ENCODE assay signal across 9 cellular contexts in the genomic region with DNA sequence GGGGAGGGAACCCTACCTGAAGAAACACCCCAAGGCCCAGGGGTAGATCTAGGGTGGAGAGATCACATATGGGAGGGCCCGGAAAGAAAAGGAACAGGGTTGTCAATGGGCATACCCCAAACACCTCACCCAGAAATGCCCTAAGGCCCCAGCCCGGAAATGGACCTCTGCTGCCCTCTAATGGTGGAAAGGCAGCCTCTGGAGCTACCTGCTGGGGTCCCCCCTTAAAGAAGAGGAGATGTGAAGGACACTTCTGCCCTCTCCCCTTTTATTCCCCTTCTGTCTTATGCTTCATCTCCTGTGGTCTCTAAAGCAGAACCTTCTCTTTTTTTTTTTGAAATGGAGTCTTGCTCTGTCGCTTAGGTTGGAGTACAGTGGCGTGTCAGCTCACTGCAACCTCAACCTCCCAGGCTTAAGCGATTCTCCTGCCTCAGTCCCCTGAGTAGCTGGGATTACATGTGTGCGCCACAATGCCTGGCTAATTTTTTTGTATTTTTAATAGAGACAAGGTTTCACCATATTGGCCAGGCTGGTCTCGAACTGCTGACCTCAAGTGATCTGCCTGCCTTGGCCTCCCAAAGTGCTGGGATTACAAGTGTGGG. TPM values are rescaled to one million over a fixed set of nuclear protein-coding genes. Genes with fewer than 3 reads are reported as not detected.
DNase-seq lines count a peak whose midpoint lies in the region; ATAC-seq and TF ChIP-seq lines count a peak whose summit lies in the region.
"Had no signal": no experiment of that assay in that cellular context is flagged by ENCODE, and none has a peak within 500 bp of the region (broad histone marks: within the 10 kb centered on the region; RNA-seq: fewer than 3 reads in every experiment).

No MANE protein-coding gene starts in this region.

- no peaks in the 10 kb centered on the region for H3K36me3 ChIP-seq in Loucy (ENCODE audit: insufficient read depth, low read length)
- H3K36me3 ChIP-seq in spleen: no peaks in the 10 kb centered on the region

- H3K9ac ChIP-seq in Loucy (ENCODE audit: low read depth, low read length, poor library complexity, severe bottlenecking): peak overlapping the region; percentile 2

- H3K4me2 ChIP-seq in Loucy (ENCODE audit: low read depth, low read length, poor library complexity, severe bottlenecking): peak overlapping the region; percentile 8

- intact Hi-C loops in spleen (cut with DNase I; ENCODE audit: low total_unique reads): loop anchor here (2.0 to 5.0 kb wide), 2 partner anchors 154 to 214 kb away; no protein-coding TSS in a partner anchor

- TF ChIP-seq POLR2A in spleen (IDR thresholded peaks at IDR 0.05): no peak

- no peak overlapping the region; the same call in 1 of the 2 replicates for H2AFZ ChIP-seq in Loucy (ENCODE audit: low read length)

- no peaks in the 10 kb centered on the region for H3K9me3 ChIP-seq in Loucy (ENCODE audit: insufficient read depth, low read depth, low read length)
- H3K9me3 ChIP-seq in spleen: no peaks in the 10 kb centered on the region

- H3K79me2 ChIP-seq in Loucy (ENCODE audit: insufficient read depth, low read length): 0 out of 2 replicates have a peak, but pooled peaks cover 4% of the 10 kb centered on the region

- peak; percentile 95 for TF ChIP-seq CTCF in Loucy (conservative IDR thresholded peaks at IDR 0.05; ENCODE audit: low read length)
- peak; percentile 85 to 97 (median 91) for TF ChIP-seq CTCF in spleen (IDR thresholded peaks at IDR 0.05 in 8 of 11, conservative IDR thresholded peaks at IDR 0.05 in 3 of 11)

- H3K27ac ChIP-seq in spleen: peak overlapping the region in 4 of 8 donors; percentile 35 to 100 (median 74)

- no peaks in the 10 kb centered on the region for H4K20me1 ChIP-seq in Loucy (ENCODE audit: insufficient read depth, low read length, poor library complexity, severe bottlenecking)

- WGBS in spleen, 5 donors: 62 to 64% (median 63%) methylated on average over 7 of the region's 7 CpGs

- no peaks in the 10 kb centered on the region for H3F3A ChIP-seq in Loucy (ENCODE audit: low read depth)

- H3K9me2 ChIP-seq in Loucy (replicated peaks; ENCODE audit: low read depth, low read length): no peaks in the 10 kb centered on the region

- H3K4me1 ChIP-seq in Loucy (ENCODE audit: insufficient read depth, low read length, poor library complexity, severe bottlenecking): peaks cover 28% of the 10 kb centered on the region
- peaks cover 26 to 77% (median 65%) of the 10 kb centered on the region in 6 donors for H3K4me1 ChIP-seq in spleen

- DNase-seq in ELF-1 (ENCODE audit: low read depth, low spot score): peak; percentile 81
- DNase-seq in T-helper 22 cell (ENCODE audit: low read depth): peak; percentile 60
- DNase-seq in anterior cingulate cortex (lab: John Stamatoyannopoulos, UW): peak in 51 of 58 donors; percentile 15 to 80 (median 50)
- DNase-seq in hepatic stellate cell (ENCODE audit: low spot score): peak; percentile 73
- DNase-seq in spleen: peak; percentile 94
- no peak for DNase-seq in cortex of kidney (lab: John Stamatoyannopoulos, UW)

- H3K27me3 ChIP-seq in Loucy (ENCODE audit: insufficient read depth, low read length, poor library complexity, severe bottlenecking) (no peaks in the 10 kb centered on the region), spleen (replicated peaks in 1 of 7) (no peaks in the 10 kb centered on the region)

- ATAC-seq in HG03097 (IDR thresholded peaks at IDR 0.05; ENCODE audit: low FRiP score, unreplicated experiment): no peak

- no peak overlapping the region for H3K4me3 ChIP-seq in Loucy (ENCODE audit: low read length, poor library complexity, severe bottlenecking)
- no peak overlapping the region for H3K4me3 ChIP-seq in spleen

RNA-seq across cellular contexts. Expression of a gene that starts 0.4 kb away (rescaled TPM):
- 1 to 10 TPM in 2 of 7 donors, under 1 TPM in 5; 0.23 to 1.6 (median 0.97) TPM for total RNA-seq in spleen
- polyA plus RNA-seq in spleen: 1 to 10 TPM; 2.0 to 4.1 (median 2.7) TPM

RNA-seq across cellular contexts. Expression of a gene that starts 40.0 kb away (rescaled TPM):
- total RNA-seq in spleen: not detected
- not detected for polyA plus RNA-seq in spleen
- polyA plus RNA-seq: esophagus had no signal

RNA-seq across cellular contexts. Expression of a gene that starts 44.4 kb away (rescaled TPM):
- not detected for total RNA-seq in spleen
- not detected for polyA plus RNA-seq in spleen
- polyA plus RNA-seq: esophagus had no signal

RNA-seq across cellular contexts. Expression of a gene that starts 47.7 kb away (rescaled TPM):
- 100 to 1,000 TPM in 5 of 7 donors, 10 to 100 TPM in 2; 39.9 to 368 (median 241) TPM for total RNA-seq in spleen
- 10 to 100 TPM; 23.8 to 88.9 (median 75.9) TPM for polyA plus RNA-seq in spleen
